Comparison of ENCODE assay signal across 8 cellular contexts in the genomic region with DNA sequence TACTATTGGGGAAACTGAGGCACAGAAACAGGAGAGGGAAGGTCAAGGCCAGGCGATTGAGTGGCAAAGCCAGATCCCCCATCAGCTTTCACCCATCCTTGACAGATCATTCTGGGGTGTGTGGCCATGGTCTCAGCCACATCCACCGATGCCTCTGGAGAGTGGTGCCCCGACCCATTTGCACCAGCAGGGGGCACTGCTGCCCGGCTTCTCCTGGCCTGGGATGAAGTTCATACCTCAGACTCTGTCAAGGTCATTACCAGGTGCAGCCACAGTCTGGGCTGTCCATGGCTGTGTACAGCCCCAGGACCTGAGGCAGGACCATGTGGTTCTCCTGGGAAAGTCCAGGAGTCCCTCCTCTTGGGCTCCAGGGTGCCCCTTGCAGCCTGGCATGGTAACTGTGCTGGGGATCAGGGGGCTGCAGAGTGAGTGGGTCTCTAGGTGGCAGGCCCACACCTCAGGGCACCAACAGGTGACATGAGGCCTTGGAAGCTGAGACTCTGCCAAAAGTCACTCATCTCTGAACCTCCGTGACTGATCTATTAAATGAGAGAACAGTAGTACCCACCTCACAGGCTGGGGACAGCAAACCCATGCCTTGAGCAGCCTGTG.
DNase-seq lines count a peak whose midpoint lies in the region; ATAC-seq and TF ChIP-seq lines count a peak whose summit lies in the region.

No MANE protein-coding gene starts in this region.

- peak; percentile 59 to 77 (median 65) for TF ChIP-seq CTCF in gastrocnemius medialis (IDR thresholded peaks at IDR 0.05 in 4 of 5, conservative IDR thresholded peaks at IDR 0.05 in 1 of 5)

- no peaks in the 10 kb centered on the region for H3K4me1 ChIP-seq in gastrocnemius medialis

- H3K4me3 ChIP-seq in gastrocnemius medialis: no peak overlapping the region

- no peaks in the 10 kb centered on the region for H3K36me3 ChIP-seq in gastrocnemius medialis

- no peak overlapping the region for H3K27ac ChIP-seq in gastrocnemius medialis

- DNase-seq in DMS79 treated with DMSO at 0.1 percent for 48 hours (lab: John Stamatoyannopoulos, UW): peak; percentile 10
- DNase-seq in activated naive CD4-positive, alpha-beta T cell treated with anti-CD3 and anti-CD28 coated beads, Interleukin-2, amount 50 U/mL, for 16 hours: peak; percentile 70
- peak; percentile 63 for DNase-seq in left cardiac atrium
- DNase-seq in gastrocnemius medialis: peak in 1 of 2 donors; percentile 46
- DNase-seq in NCI-H1436 treated with DMSO at 0.1 percent for 48 hours (lab: John Stamatoyannopoulos, UW): no peak

- TF ChIP-seq POLR2A in gastrocnemius medialis (IDR thresholded peaks at IDR 0.05): no peak

- intact Hi-C loops in left cardiac atrium (cut with DNase I): loop anchor here (2.0 kb wide), 1 partner anchor 107 kb away; no protein-coding TSS in a partner anchor
- intact Hi-C loops in gastrocnemius medialis (cut with DNase I; ENCODE audit: low total_unique reads): loop anchor here (1.0 kb wide), 1 partner anchor 106 kb away; no protein-coding TSS in a partner anchor

- no peaks in the 10 kb centered on the region for H3K9me3 ChIP-seq in gastrocnemius medialis

- H3K27me3 ChIP-seq in gastrocnemius medialis: no peaks in the 10 kb centered on the region

- in situ Hi-C loops in gastrocnemius medialis (cut with MboI; ENCODE audit: low sequenced_read_pairs in 4 of 4): loop anchor here in 2 of 4 donors (10.0 kb wide), 2 partner anchors 99 to 109 kb away; no protein-coding TSS in a partner anchor

- ATAC-seq in HG03442 (IDR thresholded peaks at IDR 0.05; ENCODE audit: unreplicated experiment): peak; percentile 60
- peak; percentile 88 for ATAC-seq in SK-N-SH treated with all-trans-retinoic acid at 6 μM for 48 hours
- peak; percentile 83 to 87 for ATAC-seq in left cardiac atrium
- ATAC-seq in gastrocnemius medialis: peak; percentile 52 to 82
- no peak for ATAC-seq in GM18870 (IDR thresholded peaks at IDR 0.05; ENCODE audit: unreplicated experiment)

TF ChIP-seq in SK-N-SH treated with all-trans-retinoic acid at 6 μM for 48 hours, 23 proteins besides CTCF, POLR2A, EP300 and RAD21:
- TF ChIP-seq RARB (CRISPR knock-in tag; IDR thresholded peaks at IDR 0.05): no peak
- no peak for TF ChIP-seq TCF4 (CRISPR knock-in tag; IDR thresholded peaks at IDR 0.05; ENCODE audit: borderline replicate concordance)
- no peak for TF ChIP-seq ISL1 (CRISPR knock-in tag; IDR thresholded peaks at IDR 0.05)
- TF ChIP-seq GLIS3 (CRISPR knock-in tag; IDR thresholded peaks at IDR 0.05): no peak
- TF ChIP-seq ESRRG (CRISPR knock-in tag; IDR thresholded peaks at IDR 0.05): no peak
- TF ChIP-seq ZNF565 (CRISPR knock-in tag; conservative IDR thresholded peaks at IDR 0.05; ENCODE audit: low read depth): no peak
- no peak for TF ChIP-seq ZFP30 (CRISPR knock-in tag; IDR thresholded peaks at IDR 0.05)
- TF ChIP-seq TSHZ2 (CRISPR knock-in tag; IDR thresholded peaks at IDR 0.05): no peak
- TF ChIP-seq, protein P1, sequence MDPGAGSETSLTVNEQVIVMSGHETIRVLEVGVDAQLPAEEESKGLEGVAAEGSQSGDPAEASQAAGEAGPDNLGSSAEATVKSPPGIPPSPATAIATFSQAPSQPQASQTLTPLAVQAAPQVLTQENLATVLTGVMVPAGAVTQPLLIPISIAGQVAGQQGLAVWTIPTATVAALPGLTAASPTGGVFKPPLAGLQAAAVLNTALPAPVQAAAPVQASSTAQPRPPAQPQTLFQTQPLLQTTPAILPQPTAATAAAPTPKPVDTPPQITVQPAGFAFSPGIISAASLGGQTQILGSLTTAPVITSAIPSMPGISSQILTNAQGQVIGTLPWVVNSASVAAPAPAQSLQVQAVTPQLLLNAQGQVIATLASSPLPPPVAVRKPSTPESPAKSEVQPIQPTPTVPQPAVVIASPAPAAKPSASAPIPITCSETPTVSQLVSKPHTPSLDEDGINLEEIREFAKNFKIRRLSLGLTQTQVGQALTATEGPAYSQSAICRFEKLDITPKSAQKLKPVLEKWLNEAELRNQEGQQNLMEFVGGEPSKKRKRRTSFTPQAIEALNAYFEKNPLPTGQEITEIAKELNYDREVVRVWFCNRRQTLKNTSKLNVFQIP (CRISPR knock-in tag; IDR thresholded peaks at IDR 0.05; ENCODE audit: borderline replicate concordance, low read depth): no peak
- TF ChIP-seq CSRNP3 (CRISPR knock-in tag; IDR thresholded peaks at IDR 0.05): no peak
- TF ChIP-seq ZNF8 (CRISPR knock-in tag; IDR thresholded peaks at IDR 0.05): no peak
- no peak for TF ChIP-seq ZC3H10 (CRISPR knock-in tag; IDR thresholded peaks at IDR 0.05)
- TF ChIP-seq OSR1 (CRISPR knock-in tag; IDR thresholded peaks at IDR 0.05): no peak
- no peak for TF ChIP-seq PPARA (CRISPR knock-in tag; IDR thresholded peaks at IDR 0.05; ENCODE audit: borderline replicate concordance)
- no peak for TF ChIP-seq CSDC2 (CRISPR knock-in tag; IDR thresholded peaks at IDR 0.05)
- TF ChIP-seq TOX (CRISPR knock-in tag; IDR thresholded peaks at IDR 0.05; ENCODE audit: borderline replicate concordance): no peak
- TF ChIP-seq BACH2 (CRISPR knock-in tag; IDR thresholded peaks at IDR 0.05; ENCODE audit: borderline replicate concordance): no peak
- TF ChIP-seq SNAI2 (CRISPR knock-in tag; IDR thresholded peaks at IDR 0.05): no peak
- no peak for TF ChIP-seq ARNTL (CRISPR knock-in tag; IDR thresholded peaks at IDR 0.05; ENCODE audit: borderline replicate concordance, low read depth)
